In the genomic region with DNA sequence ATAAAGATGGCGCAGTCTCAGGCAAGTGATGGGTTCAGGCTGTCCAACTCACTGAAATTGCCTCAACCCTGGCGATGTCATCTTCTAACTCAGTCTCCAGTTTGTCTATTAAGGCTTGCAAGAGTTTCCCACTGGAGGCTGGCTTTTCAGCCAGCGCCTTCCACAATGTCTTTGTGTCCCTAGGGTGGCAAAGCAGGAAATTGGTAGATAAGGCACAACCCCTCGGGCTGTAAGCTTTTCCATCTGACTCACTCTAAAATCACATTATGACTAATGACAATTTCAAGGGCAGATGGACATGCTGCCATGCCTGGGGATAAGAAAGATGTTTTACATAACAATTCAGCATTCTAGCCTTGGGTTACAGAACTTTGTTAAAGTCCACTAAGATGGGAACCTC, we compare ENCODE assay signal across 19 cellular contexts.
DNase-seq lines count a peak whose midpoint lies in the region; ATAC-seq and TF ChIP-seq lines count a peak whose summit lies in the region.
"Had no signal": no experiment of that assay in that cellular context is flagged by ENCODE, and none has a peak within 500 bp of the region (broad histone marks: within the 10 kb centered on the region; RNA-seq: fewer than 3 reads in every experiment).

No MANE protein-coding gene starts in this region.

- DNase-seq in GM23248 (peak; percentile 16), PC-3 (peak; percentile 99), mammary epithelial cell (peak; percentile 68), mesendoderm (peak; percentile 11), globus pallidus (ENCODE audit: low spot score) (no peak), left colon (no peak), NCI-H1105 (lab: John Stamatoyannopoulos, UW) (no peak)
- DNase-seq: activated CD4-positive, alpha-beta T cell treated with anti-CD3 and anti-CD28 coated beads for 36 hours; activated naive CD8-positive, alpha-beta T cell treated with anti-CD3 and anti-CD28 coated beads for 36 hours; activated T-cell treated with anti-CD3 and anti-CD28 coated beads for 4 hours; erythroblast; Karpas-422; lower lobe of right lung; NCI-H2081; sigmoid colon; stimulated activated CD4-positive, alpha-beta T cell treated with anti-CD3 and anti-CD28 coated beads, Interleukin-4, amount 100 ng/mL, for 4 hours; upper lobe of left lung had no signal

- no peak overlapping the region for H3K18ac ChIP-seq in mesendoderm (ENCODE audit: low read length)

- H3K9ac ChIP-seq in GM23248 (no peak overlapping the region), PC-3 (ENCODE audit: low read length) (no peak overlapping the region), mammary epithelial cell (ENCODE audit: insufficient read depth, low read length) (no peak overlapping the region), mesendoderm (ENCODE audit: low read length) (no peak overlapping the region)

- no peak overlapping the region for H2BK5ac ChIP-seq in mesendoderm (ENCODE audit: low read length)

- H4K20me1 ChIP-seq in GM23248 (ENCODE audit: insufficient read depth) (no peaks in the 10 kb centered on the region), PC-3 (ENCODE audit: low read length) (no peaks in the 10 kb centered on the region), mammary epithelial cell (ENCODE audit: insufficient read depth, low read length) (no peaks in the 10 kb centered on the region)

- H3K23ac ChIP-seq in mesendoderm (ENCODE audit: low read length) = no peak overlapping the region

- 41 to 55% methylated on average over 4 of the region's 4 CpGs for whole genome bisulfite sequencing in GM23248 (ENCODE audit: low coverage in 1 of 2, low lambda C conversion rate in 2 of 2, missing lambda C conversion rate in 2 of 2), 2 experiments
- WGBS in mammary epithelial cell (ENCODE audit: low coverage, missing lambda C conversion rate) = 36% methylated on average over 4 of the region's 4 CpGs
- no CpG with 5 or more reads among the region's 4 CpGs for WGBS in mesendoderm (ENCODE audit: extremely low coverage, insufficient coverage, low lambda C conversion rate)

- H3K27me3 ChIP-seq in GM23248 (replicated peaks; ENCODE audit: insufficient read depth) (no peaks in the 10 kb centered on the region), PC-3 (ENCODE audit: low read length) (no peaks in the 10 kb centered on the region), mammary epithelial cell (ENCODE audit: insufficient read depth, low read length) (no peaks in the 10 kb centered on the region), mesendoderm (ENCODE audit: insufficient read depth, low read length, poor library complexity) (no peaks in the 10 kb centered on the region)
- H3K27me3 ChIP-seq: sigmoid colon, upper lobe of left lung had no signal

- H3K27ac ChIP-seq in GM23248 (no peak overlapping the region), PC-3 (ENCODE audit: low read length) (peak overlapping the region; percentile 56), mammary epithelial cell (ENCODE audit: insufficient read depth, low read depth, low read length) (no peak overlapping the region), mesendoderm (ENCODE audit: low read depth, low read length) (no peak overlapping the region)
- H3K27ac ChIP-seq: C4-2B, lower lobe of right lung, sigmoid colon, upper lobe of left lung had no signal

- TF ChIP-seq CTCF in PC-3 (conservative IDR thresholded peaks at IDR 0.05; ENCODE audit: low read depth, low read length) (no peak), mammary epithelial cell (conservative IDR thresholded peaks at IDR 0.05 in 1 of 2, IDR thresholded peaks at IDR 0.05 in 1 of 2; ENCODE audit: extremely low read depth in 1 of 2, insufficient read depth in 1 of 2, low read depth in 1 of 2, low read length in 2 of 2) (no peak)

- H2BK120ac ChIP-seq in mesendoderm (ENCODE audit: low read depth, low read length) = no peak overlapping the region

- no peak overlapping the region for H2BK15ac ChIP-seq in mesendoderm (replicated peaks; ENCODE audit: low read depth)

- H3K9me2 ChIP-seq in GM23248 (ENCODE audit: insufficient read depth) (no peaks in the 10 kb centered on the region), PC-3 (replicated peaks; ENCODE audit: low read length) (no peaks in the 10 kb centered on the region)

- intact Hi-C loops in PC-3 (cut with micrococcal nuclease) (loop anchor here (1.0 kb wide), 3 partner anchors 24 to 103 kb away; no protein-coding TSS in a partner anchor), mammary epithelial cell (cut with micrococcal nuclease) (no loop called here), left colon (cut with DNase I, micrococcal nuclease) (no loop called here)

- H2AK5ac ChIP-seq in mesendoderm (ENCODE audit: low read length) = no peak overlapping the region

- dilution Hi-C loops in mammary epithelial cell (cut with HindIII; ENCODE audit: low sequenced_read_pairs) = no loop called here

- BruUV-seq in PC-3 (replicated peaks; lab: Mats Ljungman, UMichigan) = no TSS peak
- no TSS peak for BruUV-seq in mammary epithelial cell (replicated peaks; lab: Mats Ljungman, UMichigan)

- no peak overlapping the region for H4K5ac ChIP-seq in mesendoderm (ENCODE audit: low read length)

- no peaks in the 10 kb centered on the region for H3K79me2 ChIP-seq in GM23248 (ENCODE audit: insufficient read depth)
- H3K79me2 ChIP-seq in PC-3 (ENCODE audit: low read length) = no peaks in the 10 kb centered on the region
- no peaks in the 10 kb centered on the region for H3K79me2 ChIP-seq in mammary epithelial cell (ENCODE audit: insufficient read depth, low read length)
- H3K79me2 ChIP-seq in mesendoderm (ENCODE audit: control insufficient read depth, insufficient read depth, low read length) = no peaks in the 10 kb centered on the region

- no peak overlapping the region for H4K8ac ChIP-seq in mesendoderm (ENCODE audit: low read depth, low read length)

- H3K4me1 ChIP-seq in GM23248 (ENCODE audit: insufficient read depth) = no peaks in the 10 kb centered on the region
- H3K4me1 ChIP-seq in PC-3 (ENCODE audit: insufficient read depth, low read length) = peaks cover 21% of the 10 kb centered on the region
- H3K4me1 ChIP-seq in mammary epithelial cell (ENCODE audit: insufficient read depth, low read length) = peaks cover 14% of the 10 kb centered on the region
- H3K4me1 ChIP-seq in mesendoderm (ENCODE audit: control insufficient read depth, low read depth, low read length) = no peaks in the 10 kb centered on the region
- H3K4me1 ChIP-seq: lower lobe of right lung, sigmoid colon, upper lobe of left lung had no signal

- H3K56ac ChIP-seq in mesendoderm (ENCODE audit: low read length) = no peak overlapping the region

- no peak overlapping the region for H2AFZ ChIP-seq in GM23248
- no peak overlapping the region for H2AFZ ChIP-seq in PC-3 (ENCODE audit: low read length)
- H2AFZ ChIP-seq in mammary epithelial cell (ENCODE audit: low read depth, low read length) = no peak overlapping the region

- H3K4me3 ChIP-seq in GM23248 (no peak overlapping the region), PC-3 (ENCODE audit: low read length) (no peak overlapping the region), mammary epithelial cell (replicated peaks in 1 of 3; ENCODE audit: insufficient read depth in 1 of 3, low read depth in 2 of 3, low read length in 3 of 3) (no peak overlapping the region), mesendoderm (ENCODE audit: low read length) (no peak overlapping the region)
- H3K4me3 ChIP-seq: lower lobe of right lung, sigmoid colon, upper lobe of left lung had no signal

- H3F3A ChIP-seq in GM23248 (ENCODE audit: insufficient read depth) (no peaks in the 10 kb centered on the region), PC-3 (ENCODE audit: low read length, unreplicated experiment) (peaks cover 5% of the 10 kb centered on the region)

- H3K36me3 ChIP-seq in GM23248 (ENCODE audit: low read depth) (no peaks in the 10 kb centered on the region), PC-3 (ENCODE audit: low read depth, low read length) (no peaks in the 10 kb centered on the region), mammary epithelial cell (ENCODE audit: insufficient read depth, low read length) (no peaks in the 10 kb centered on the region), mesendoderm (ENCODE audit: control insufficient read depth, insufficient read depth, low read length) (no peaks in the 10 kb centered on the region)
- H3K36me3 ChIP-seq: lower lobe of right lung, sigmoid colon, upper lobe of left lung had no signal

- H3K4ac ChIP-seq in mesendoderm (ENCODE audit: low read depth, low read length) = no peak overlapping the region

- in situ Hi-C loops in GM23248 (cut with MboI) = no loop called here
- in situ Hi-C loops in mammary epithelial cell (cut with MboI; ENCODE audit: low sequenced_read_pairs in 2 of 2) = no loop called here

- H3K79me1 ChIP-seq in mesendoderm (ENCODE audit: low read length) = no peaks in the 10 kb centered on the region

- POLR2A ChIA-PET in PC-3 (lab: Charles Lee; ENCODE audit: unreplicated experiment) = no interaction called here

- H3K9me3 ChIP-seq in GM23248 (ENCODE audit: low read depth) (no peaks in the 10 kb centered on the region), PC-3 (ENCODE audit: low read length) (no peaks in the 10 kb centered on the region), mammary epithelial cell (replicated peaks; ENCODE audit: insufficient read depth, low read length) (no peaks in the 10 kb centered on the region)
- H3K9me3 ChIP-seq: lower lobe of right lung, sigmoid colon, upper lobe of left lung had no signal

- CTCF ChIA-PET in PC-3 (lab: Charles Lee) = no interaction called here
- CTCF ChIA-PET in mammary epithelial cell (lab: Charles Lee; ENCODE audit: low non-redundant PET) = no interaction called here

- peak; percentile 96 for ATAC-seq in PC-3
- no peak for ATAC-seq in left colon
- ATAC-seq: activated CD4-positive, alpha-beta T cell treated with anti-CD3 and anti-CD28 coated beads for 36 hours; lower lobe of right lung; stimulated activated effector memory CD8-positive, alpha-beta T cell treated with anti-CD3 and anti-CD28 coated beads, Interleukin-12 subunit alpha, Interleukin-12 subunit beta, amount 100 ng/mL, for 72 hours had no signal

- H3K4me2 ChIP-seq in GM23248 (ENCODE audit: unreplicated experiment) = no peak overlapping the region
- H3K4me2 ChIP-seq in PC-3 (ENCODE audit: low read length) = peak overlapping the region; percentile 19; the same call in 1 of the 2 replicates
- H3K4me2 ChIP-seq in mammary epithelial cell (ENCODE audit: insufficient read depth, low read depth, low read length) = peak overlapping the region; percentile 26
- H3K4me2 ChIP-seq in mesendoderm (ENCODE audit: low read length) = no peak overlapping the region

Comparison
In these comparisons a context has a peak if more than half of its experiments do, and no peak if none do; other contexts are left out.
1. DNase-seq: peak in GM23248 (single experiment), PC-3 (single experiment), mammary epithelial cell (single experiment) and mesendoderm (single experiment); none in globus pallidus (single experiment), left colon (0 of 2) and NCI-H1105 (single experiment).
2. H3K4me2 ChIP-seq: peak in PC-3 (single experiment) and mammary epithelial cell (single experiment); none in GM23248 (single experiment) and mesendoderm (single experiment).